ENCODE assay signal across 17 cellular contexts in the genomic region with DNA sequence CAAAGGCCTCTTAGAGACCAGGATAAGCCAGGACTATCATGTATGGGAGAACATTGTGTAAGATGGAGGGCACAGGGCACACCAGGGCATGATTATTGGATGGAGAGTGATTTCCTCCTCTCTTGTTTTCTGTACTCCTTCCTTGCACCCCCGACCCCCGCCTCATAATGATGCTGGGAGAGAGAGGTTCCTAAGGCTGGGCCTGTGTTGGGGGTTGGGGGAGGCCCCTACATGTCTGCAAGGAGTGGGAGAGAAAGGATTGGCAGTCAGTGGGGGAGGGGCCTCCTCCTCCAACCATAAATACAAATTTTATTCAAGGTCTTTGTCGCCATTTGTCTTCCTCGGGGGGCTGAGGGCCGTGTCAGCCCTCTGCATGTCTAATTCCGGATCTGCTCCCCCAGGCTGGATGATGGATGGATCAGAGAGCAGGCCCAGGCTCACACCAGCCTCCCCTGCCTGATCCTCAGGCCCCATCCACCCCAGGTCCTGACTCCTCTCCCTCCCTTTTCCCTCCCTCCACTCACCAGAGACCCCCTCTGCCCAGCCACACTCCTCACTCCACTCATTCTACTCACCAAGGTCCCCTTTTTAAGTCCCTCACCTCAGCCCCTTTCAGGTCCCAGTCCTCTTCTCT. TPM values are rescaled to one million over a fixed set of nuclear protein-coding genes. Genes with fewer than 3 reads are reported as not detected.
"Had no signal": no experiment of that assay in that cellular context is flagged by ENCODE, and none has a peak within 500 bp of the region (broad histone marks: within the 10 kb centered on the region; RNA-seq: fewer than 3 reads in every experiment).

No MANE protein-coding gene starts in this region.

- ATAC-seq: activated CD8-positive, alpha-beta memory T cell treated with anti-CD3 and anti-CD28 coated beads, Interleukin-2, amount 10 ng/mL, durations not matched to agents 7 days and 5 days; left lung; natural killer cell treated with Interleukin-12 subunit alpha and Interleukin-12 subunit beta and Interleukin-15 and Interleukin-18, amount 100 ng/mL, for 72 hours; right lobe of liver had no signal

- H3K4me3 ChIP-seq: left lung, right lobe of liver, spleen, upper lobe of left lung had no signal

- H3K36me3 ChIP-seq: left lung, right lobe of liver, spleen, upper lobe of left lung had no signal

- DNase-seq: activated CD4-positive, alpha-beta T cell treated with anti-CD3 and anti-CD28 coated beads, Interleukin-2, amount 50 U/mL, for 48 hours; activated CD4-positive, CD25-positive, alpha-beta regulatory T cell treated with anti-CD3 and anti-CD28 coated beads, Interleukin-2, amount 50 U/mL, for 72 hours; activated CD8-positive, alpha-beta memory T cell treated with anti-CD3 and anti-CD28 coated beads, Interleukin-2, amount 10 ng/mL, durations not matched to agents 7 days and 5 days; activated gamma-delta T cell; activated T-cell treated with anti-CD3 and anti-CD28 coated beads, Interleukin-2, amount 50 U/mL, for 48 hours; cerebellar nuclear complex; dermis blood vessel endothelial cell; left lung; spleen; stimulated activated CD4-positive, alpha-beta T cell treated with anti-CD3 and anti-CD28 coated beads, Interleukin-1b, Interleukin-23, amount 100 ng/mL, for 48 hours; stimulated activated naive CD4-positive, alpha-beta T cell; SW 1271 had no signal

- H3K27ac ChIP-seq: left lung, right lobe of liver, spleen, upper lobe of left lung had no signal

- H3K9me3 ChIP-seq: left lung, right lobe of liver, spleen, upper lobe of left lung had no signal

RNA-seq across cellular contexts. Expression of gene C1QL4, which starts 2.0 kb away (rescaled TPM):
- total RNA-seq: activated CD8-positive, alpha-beta memory T cell treated with anti-CD3 and anti-CD28 coated beads, Interleukin-2, amount 10 ng/mL, durations not matched to agents 7 days and 5 days; glomerular endothelial cell; left lung; natural killer cell treated with Interleukin-12 subunit alpha and Interleukin-12 subunit beta and Interleukin-15 and Interleukin-18, amount 100 ng/mL, for 72 hours; right lobe of liver; spleen; upper lobe of left lung had no signal
- polyA plus RNA-seq: esophagus, spleen had no signal

RNA-seq across cellular contexts. Expression of gene DNAJC22, which starts 7.7 kb away (rescaled TPM):
- total RNA-seq: natural killer cell treated with Interleukin-12 subunit alpha and Interleukin-12 subunit beta and Interleukin-15 and Interleukin-18, amount 100 ng/mL, for 72 hours had no signal

RNA-seq across cellular contexts. Expression of gene PRPH, which starts 44.0 kb away (rescaled TPM):
- total RNA-seq: dermis blood vessel endothelial cell; glomerular endothelial cell; natural killer cell treated with Interleukin-12 subunit alpha and Interleukin-12 subunit beta and Interleukin-15 and Interleukin-18, amount 100 ng/mL, for 72 hours; right lobe of liver had no signal
